1 cellular context compared by ENCODE assay signal in the genomic region with DNA sequence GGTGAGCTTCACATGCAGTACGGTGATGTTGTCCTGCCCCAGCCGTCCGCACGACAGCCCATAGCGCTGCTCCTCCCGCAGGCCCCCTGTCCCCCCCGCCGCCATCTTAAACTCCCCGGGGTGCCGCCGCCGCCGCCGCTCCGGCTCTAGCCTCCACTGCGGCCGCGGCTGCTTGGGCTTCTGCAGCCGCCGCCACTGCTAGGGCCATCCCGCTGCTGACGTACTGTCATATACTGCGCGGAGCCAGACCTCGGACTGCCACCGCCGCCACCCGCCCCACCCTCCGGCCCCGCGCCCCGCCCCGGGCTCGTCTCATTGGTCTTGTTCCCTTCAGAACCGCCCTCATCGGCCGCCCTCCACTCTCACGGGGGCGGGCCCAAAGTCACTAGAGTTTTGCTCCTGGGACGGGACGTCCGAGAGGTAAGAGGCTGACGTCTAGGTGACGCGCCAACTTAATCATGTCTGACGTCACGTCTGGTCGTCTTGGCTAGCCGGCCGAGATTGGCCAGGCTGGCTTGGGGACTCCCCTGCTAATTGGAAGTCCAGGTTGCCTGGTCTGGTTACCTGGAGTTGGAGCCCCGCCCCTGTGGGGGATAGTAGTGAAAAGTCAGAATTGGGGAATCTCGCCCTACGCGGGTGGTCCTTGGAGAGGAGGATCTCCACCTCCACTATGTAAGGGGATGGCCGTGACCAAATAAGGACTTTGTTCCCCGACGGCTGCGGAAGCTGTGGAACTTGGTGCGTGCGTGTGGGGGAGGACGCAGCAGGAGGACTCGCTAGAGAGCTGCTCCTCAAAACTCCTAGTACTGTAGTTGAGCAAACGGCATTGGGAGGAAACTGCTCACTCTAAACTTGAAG.
A peak's percentile ranks its signal among the peaks of the same experiment; 100 is the strongest.
TF ChIP-seq lines count a peak whose summit lies in the region.

Gene ELL2, minus strand, starts transcription at position 235 of the 858 bp plus-strand sequence. Its CDS starts 130 bp downstream, at position 105.

TF ChIP-seq in GM12878, 131 proteins besides CTCF, POLR2A, EP300 and RAD21 (continued from another document):
- TF ChIP-seq E2F4 (IDR thresholded peaks at IDR 0.05; ENCODE audit: low read depth, low read length) (no peak), TBL1XR1 (IDR thresholded peaks at IDR 0.05; ENCODE audit: low read depth, low read length) (no peak), MXI1 (IDR thresholded peaks at IDR 0.05; ENCODE audit: low read depth, low read length) (peak; percentile 41), ZBTB33 (IDR thresholded peaks at IDR 0.05) (no peak), SMAD5 (IDR thresholded peaks at IDR 0.05; ENCODE audit: low read depth) (no peak), EGR1 (IDR thresholded peaks at IDR 0.05; ENCODE audit: borderline replicate concordance in 1 of 2, low read depth in 2 of 2, low read length in 2 of 2) (peak in 1 of 2 experiments; percentile 58; a peak in 2 of 3 replicates), PKNOX1 (IDR thresholded peaks at IDR 0.05) (peak; percentile 29; the same call in 1 of the 2 replicates), ZZZ3 (IDR thresholded peaks at IDR 0.05; ENCODE audit: control insufficient read depth, insufficient read length, low read depth) (no peak), CEBPZ (IDR thresholded peaks at IDR 0.05; ENCODE audit: low read depth, low read length) (no peak), HDAC2 (IDR thresholded peaks at IDR 0.05) (no peak), CHD1 (IDR thresholded peaks at IDR 0.05; ENCODE audit: low read depth, low read length) (no peak), SP1 (IDR thresholded peaks at IDR 0.05; ENCODE audit: low read depth, low read length) (peak; percentile 16), HCFC1 (IDR thresholded peaks at IDR 0.05; ENCODE audit: low read length) (peak; percentile 24; the same call in 1 of the 2 replicates)
